ENCODE assay signal across 26 cellular contexts in the genomic region with DNA sequence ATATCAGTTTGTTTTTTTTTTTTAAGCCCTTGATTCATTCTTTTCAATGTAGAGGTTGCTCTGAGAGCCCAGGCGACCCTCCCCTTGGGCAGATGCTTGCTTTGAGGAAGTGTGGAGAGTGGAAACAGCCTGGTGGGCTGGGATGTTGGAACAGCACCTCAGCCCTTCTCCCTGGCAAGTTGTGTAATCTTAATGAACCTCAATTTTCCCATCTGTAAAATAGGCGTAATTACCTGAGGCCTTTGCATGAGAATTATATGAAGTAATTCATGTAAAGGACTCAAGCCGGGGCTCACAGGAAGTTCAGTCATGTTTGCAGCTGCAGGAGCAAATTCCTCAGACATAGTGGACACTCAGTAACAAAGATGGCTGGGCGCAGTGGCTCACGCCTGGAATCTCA. TPM values are rescaled to one million over a fixed set of nuclear protein-coding genes. Genes with fewer than 3 reads are reported as not detected.
"Had no signal": no experiment of that assay in that cellular context is flagged by ENCODE, and none has a peak within 500 bp of the region (broad histone marks: within the 10 kb centered on the region; RNA-seq: fewer than 3 reads in every experiment).

No MANE protein-coding gene starts in this region.

- H3K27me3 ChIP-seq: adrenal gland, ascending aorta, brain microvascular endothelial cell, heart left ventricle, ovary, right atrium auricular region, upper lobe of left lung had no signal

- H3K27me3 Mint-ChIP-seq: activated T-cell treated with anti-CD3 and anti-CD28 coated beads, Interleukin-2, amount 50 U/mL, for 24 hours had no signal

- ATAC-seq: activated CD8-positive, alpha-beta T cell treated with anti-CD3 and anti-CD28 coated beads, Interleukin-2, amount 10 ng/mL, durations not matched to agents 7 days and 5 days; heart left ventricle; left cardiac atrium; psoas muscle; stimulated activated naive CD8-positive, alpha-beta T cell treated with anti-CD3 and anti-CD28 coated beads, Interleukin-15, Interleukin-2, amounts not matched to agents 100 U/mL and 50 U/mL, for 24 hours had no signal

- H3K36me3 ChIP-seq: adrenal gland, ascending aorta, brain microvascular endothelial cell, heart left ventricle, neutrophil, ovary, right atrium auricular region, upper lobe of left lung had no signal

- H3K36me3 Mint-ChIP-seq: naive B cell had no signal

- H3K27ac Mint-ChIP-seq: activated CD8-positive, alpha-beta T cell treated with anti-CD3 and anti-CD28 coated beads, Interleukin-2, amount 10 ng/mL, durations not matched to agents 7 days and 5 days; activated T-cell treated with anti-CD3 and anti-CD28 coated beads, Interleukin-2, amount 50 U/mL, for 24 hours; dendritic cell treated with granulocyte-macrophage colony-stimulating factor and Interleukin-4, amounts not matched to agents 40 ng/mL and 50 ng/mL, for 4 days had no signal

- H3K27ac ChIP-seq: adrenal gland, ascending aorta, brain microvascular endothelial cell, heart left ventricle, neutrophil, ovary, psoas muscle, right atrium auricular region, upper lobe of left lung had no signal

- H3K9me3 Mint-ChIP-seq: activated T-cell treated with anti-CD3 and anti-CD28 coated beads, Interleukin-2, amount 50 U/mL, for 24 hours; dendritic cell treated with granulocyte-macrophage colony-stimulating factor and Interleukin-4, amounts not matched to agents 40 ng/mL and 50 ng/mL, for 4 days had no signal

- H3K9me3 ChIP-seq: adrenal gland, ascending aorta, heart left ventricle, neutrophil, ovary, psoas muscle, right atrium auricular region, upper lobe of left lung had no signal

- H3K4me3 Mint-ChIP-seq: activated CD8-positive, alpha-beta T cell treated with anti-CD3 and anti-CD28 coated beads, Interleukin-2, amount 10 ng/mL, durations not matched to agents 7 days and 5 days; activated T-cell treated with anti-CD3 and anti-CD28 coated beads, Interleukin-2, amount 50 U/mL, for 24 hours; dendritic cell treated with granulocyte-macrophage colony-stimulating factor and Interleukin-4, amounts not matched to agents 40 ng/mL and 50 ng/mL, for 4 days had no signal

- H3K4me3 ChIP-seq: adrenal gland, ascending aorta, heart left ventricle, ovary, psoas muscle, right atrium auricular region, upper lobe of left lung had no signal

- H3K4me1 ChIP-seq: psoas muscle had no signal

- FAIRE-seq: endometrium had no signal

- DNase-seq: activated CD4-positive, alpha-beta T cell treated with anti-CD3 and anti-CD28 coated beads for 48 hours; activated CD4-positive, CD25-positive, alpha-beta regulatory T cell; activated CD8-positive, alpha-beta T cell treated with anti-CD3 and anti-CD28 coated beads, Interleukin-2, amount 10 ng/mL, durations not matched to agents 7 days and 5 days; activated effector memory CD4-positive, alpha-beta T cell treated with anti-CD3 and anti-CD28 coated beads, Interleukin-2, amount 50 U/mL, for 16 hours; activated naive CD4-positive, alpha-beta T cell treated with anti-CD3 and anti-CD28 coated beads, Interleukin-2, amount 50 U/mL, for 16 hours; activated T-cell treated with anti-CD3 and anti-CD28 coated beads, Interleukin-2, amount 50 U/mL, for 24 hours; adrenal gland; brain microvascular endothelial cell; caudate nucleus; effector CD4-positive, alpha-beta T cell; heart left ventricle; islet precursor cell; left cardiac atrium; naive B cell; ovary; psoas muscle; stimulated activated CD4-positive, alpha-beta T cell treated with anti-CD3 and anti-CD28 coated beads, Interleukin-4, amount 100 ng/mL, for 24 hours; stimulated activated naive CD8-positive, alpha-beta T cell treated with anti-CD3 and anti-CD28 coated beads, Interleukin-15, Interleukin-2, amounts not matched to agents 100 U/mL and 50 U/mL, for 24 hours; T1000; upper lobe of left lung had no signal

RNA-seq across cellular contexts. Expression of gene POMC, which starts 49.8 kb away (rescaled TPM):
- total RNA-seq: fibroblast of villous mesenchyme had no signal
